27 cellular contexts compared by ENCODE assay signal in the genomic region with DNA sequence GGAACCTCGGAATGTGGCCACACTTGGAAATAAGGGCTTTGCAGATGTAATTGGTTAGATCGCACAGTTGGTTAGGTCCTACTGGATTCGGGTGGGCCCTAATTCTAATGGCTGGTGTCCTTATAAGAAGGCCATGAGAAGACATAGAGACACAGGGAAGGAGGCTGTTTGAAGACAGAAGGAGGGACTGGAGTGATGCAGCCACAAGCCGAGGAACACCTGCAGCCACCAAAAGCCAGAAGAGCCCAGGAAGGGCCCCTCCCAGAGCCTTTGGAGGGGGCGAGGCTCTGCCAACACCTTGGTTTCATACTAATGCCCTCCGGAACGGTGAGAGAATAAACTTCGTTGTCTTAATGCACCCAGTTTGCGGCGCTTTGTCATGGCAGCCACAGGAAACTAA. TPM values are rescaled to one million over a fixed set of nuclear protein-coding genes. Genes with fewer than 3 reads are reported as not detected.
DNase-seq lines count a peak whose midpoint lies in the region; ATAC-seq and TF ChIP-seq lines count a peak whose summit lies in the region.
"Had no signal": no experiment of that assay in that cellular context is flagged by ENCODE, and none has a peak within 500 bp of the region (broad histone marks: within the 10 kb centered on the region; RNA-seq: fewer than 3 reads in every experiment).

No MANE protein-coding gene starts in this region.

- in situ Hi-C loops in brain microvascular endothelial cell (cut with HindIII; ENCODE audit: low pct_ligation_motif_present, low sequenced_read_pairs): no loop called here

- H3K4me1 Mint-ChIP-seq in MCF 10A (ENCODE audit: insufficient read depth, unreplicated experiment) (peaks cover 28% of the 10 kb centered on the region), T-cell (peaks cover 0 to 3% (median 0%) of the 10 kb centered on the region in 3 donors)
- no peaks in the 10 kb centered on the region for H3K4me1 Mint-ChIP-seq in CD8-positive, alpha-beta memory T cell

- H3K27ac Mint-ChIP-seq in MCF 10A (ENCODE audit: low read depth, unreplicated experiment) (peak overlapping the region; percentile 86), T-cell (no peak overlapping the region)
- H3K27ac Mint-ChIP-seq in CD8-positive, alpha-beta memory T cell: no peak overlapping the region
- H3K27ac Mint-ChIP-seq: effector memory CD8-positive, alpha-beta T cell had no signal

- H3K27ac ChIP-seq in breast epithelium (no peak overlapping the region), brain microvascular endothelial cell (peak overlapping the region; percentile 88), upper lobe of right lung (no peak overlapping the region)
- no peak overlapping the region for H3K27ac ChIP-seq in CD8-positive, alpha-beta memory T cell (ENCODE audit: low read depth, low read length)
- H3K27ac ChIP-seq: esophagus muscularis mucosa, gastroesophageal sphincter, transverse colon had no signal

- H3K36me3 Mint-ChIP-seq in MCF 10A (ENCODE audit: insufficient read depth, unreplicated experiment): peaks cover 31% of the 10 kb centered on the region
- no peaks in the 10 kb centered on the region for H3K36me3 Mint-ChIP-seq in CD8-positive, alpha-beta memory T cell
- no peaks in the 10 kb centered on the region for H3K36me3 Mint-ChIP-seq in T-cell

- DNase-seq in MCF 10A (ENCODE audit: unreplicated experiment) (no peak), breast epithelium (ENCODE audit: low spot score in 2 of 2) (no peak), brain microvascular endothelial cell (no peak), islet precursor cell (peak; percentile 25), upper lobe of right lung (peak; percentile 20), DMS153 (lab: John Stamatoyannopoulos, UW) (no peak), T-cell (no peak)
- no peak for DNase-seq in CD8-positive, alpha-beta memory T cell
- DNase-seq: activated CD4-positive, alpha-beta T cell treated with anti-CD3 and anti-CD28 coated beads for 48 hours; activated naive CD4-positive, alpha-beta T cell treated with anti-CD3 and anti-CD28 coated beads, Interleukin-2, amount 50 U/mL, for 16 hours; amygdala; cortex of kidney; DMS79; effector memory CD8-positive, alpha-beta T cell; GDM1; KG1; left ventricle myocardium superior; midbrain; naive thymus-derived CD8-positive, alpha-beta T cell; NCI-H1436 treated with DMSO at 0.1 percent for 48 hours; nucleus accumbens; stimulated activated CD4-positive, alpha-beta T cell treated with anti-CD3 and anti-CD28 coated beads, Interleukin-2, amount 100 ng/mL, for 24 hours; transverse colon had no signal

- H3K4me3 ChIP-seq in breast epithelium (no peak overlapping the region), brain microvascular endothelial cell (ENCODE audit: low read depth, low read length) (no peak overlapping the region), upper lobe of right lung (no peak overlapping the region)
- no peak overlapping the region for H3K4me3 ChIP-seq in CD8-positive, alpha-beta memory T cell (ENCODE audit: low read length)
- H3K4me3 ChIP-seq: esophagus muscularis mucosa, gastroesophageal sphincter, HAP-1, transverse colon had no signal

- H3K4me1 ChIP-seq in breast epithelium (no peaks in the 10 kb centered on the region), upper lobe of right lung (no peaks in the 10 kb centered on the region)
- H3K4me1 ChIP-seq in CD8-positive, alpha-beta memory T cell (ENCODE audit: insufficient read depth, low read length): no peaks in the 10 kb centered on the region
- H3K4me1 ChIP-seq: esophagus muscularis mucosa, gastroesophageal sphincter, HAP-1, transverse colon had no signal

- intact Hi-C loops in MCF 10A (cut with micrococcal nuclease) (loop anchor here (1.0 to 2.0 kb wide), 2 partner anchors 29 to 46 kb away; no protein-coding TSS in a partner anchor), breast epithelium (cut with DNase I; ENCODE audit: low total_unique reads) (no loop called here), upper lobe of right lung (cut with DNase I) (no loop called here)

- H3K27me3 Mint-ChIP-seq in MCF 10A (ENCODE audit: insufficient read depth, unreplicated experiment): no peaks in the 10 kb centered on the region
- peaks cover 0 to 3% of the 10 kb centered on the region in 2 donors for H3K27me3 Mint-ChIP-seq in CD8-positive, alpha-beta memory T cell
- H3K27me3 Mint-ChIP-seq in T-cell: no peaks in the 10 kb centered on the region
- H3K27me3 Mint-ChIP-seq: effector memory CD8-positive, alpha-beta T cell had no signal

- TF ChIP-seq POLR2A in breast epithelium (IDR thresholded peaks at IDR 0.05): no peak

- no TSS peak for BruUV-seq in MCF 10A (replicated peaks; lab: Mats Ljungman, UMichigan)

- POLR2A ChIA-PET in MCF 10A (lab: Yijun Ruan, JAX): interaction anchor here (1.0 to 2.5 kb wide), 3 partner anchors 15 to 28 kb away, joined by 3 to 10 read pairs (median 3); no protein-coding TSS in a partner anchor
- POLR2A ChIA-PET in CD8-positive, alpha-beta memory T cell (lab: Charles Lee): no interaction called here
- POLR2A ChIA-PET in T-cell (lab: Charles Lee): no interaction called here

- H3K9me3 ChIP-seq in breast epithelium (no peaks in the 10 kb centered on the region), upper lobe of right lung (no peaks in the 10 kb centered on the region)
- no peaks in the 10 kb centered on the region for H3K9me3 ChIP-seq in CD8-positive, alpha-beta memory T cell (ENCODE audit: low read length)
- H3K9me3 ChIP-seq: HAP-1, transverse colon had no signal

- CTCF ChIA-PET in MCF 10A (lab: Yijun Ruan, JAX): interaction anchor here (0.5 to 2.7 kb wide), 4 partner anchors 28 to 299 kb away, joined by 3 to 14 read pairs (median 4); no protein-coding TSS in a partner anchor
- CTCF ChIA-PET in CD8-positive, alpha-beta memory T cell (lab: Charles Lee): no interaction called here
- CTCF ChIA-PET in T-cell (lab: Charles Lee): no interaction called here

- no peak overlapping the region for H3K4me3 Mint-ChIP-seq in MCF 10A (ENCODE audit: unreplicated experiment)
- H3K4me3 Mint-ChIP-seq in CD8-positive, alpha-beta memory T cell: no peak overlapping the region
- no peak overlapping the region for H3K4me3 Mint-ChIP-seq in T-cell
- H3K4me3 Mint-ChIP-seq: effector memory CD8-positive, alpha-beta T cell; naive thymus-derived CD8-positive, alpha-beta T cell had no signal

- ATAC-seq in upper lobe of right lung (no peak), T-cell (replicated peaks in 1 of 4) (no peak)
- ATAC-seq: effector memory CD8-positive, alpha-beta T cell; gastroesophageal sphincter; left ventricle myocardium superior; naive thymus-derived CD8-positive, alpha-beta T cell had no signal

- TF ChIP-seq CTCF in MCF 10A (IDR thresholded peaks at IDR 0.05; ENCODE audit: unreplicated experiment) (no peak), breast epithelium (IDR thresholded peaks at IDR 0.05) (no peak), brain microvascular endothelial cell (IDR thresholded peaks at IDR 0.05; ENCODE audit: low read depth, low read length, missing control alignments) (no peak), upper lobe of right lung (IDR thresholded peaks at IDR 0.05) (no peak)

- peaks cover 7% of the 10 kb centered on the region for H3K36me3 ChIP-seq in breast epithelium
- peaks cover 49% of the 10 kb centered on the region for H3K36me3 ChIP-seq in brain microvascular endothelial cell (replicated peaks)
- peaks cover 27% of the 10 kb centered on the region for H3K36me3 ChIP-seq in upper lobe of right lung
- H3K36me3 ChIP-seq in CD8-positive, alpha-beta memory T cell (ENCODE audit: insufficient read depth, low read length): no peaks in the 10 kb centered on the region
- H3K36me3 ChIP-seq: HAP-1, transverse colon had no signal

- no peaks in the 10 kb centered on the region for H3K9me3 Mint-ChIP-seq in MCF 10A (ENCODE audit: unreplicated experiment)
- H3K9me3 Mint-ChIP-seq in CD8-positive, alpha-beta memory T cell: peaks cover 0 to 6% (median 1%) of the 10 kb centered on the region in 5 donors
- no peaks in the 10 kb centered on the region for H3K9me3 Mint-ChIP-seq in T-cell
- H3K9me3 Mint-ChIP-seq: effector memory CD8-positive, alpha-beta T cell had no signal

- H3K27me3 ChIP-seq in breast epithelium: no peaks in the 10 kb centered on the region
- H3K27me3 ChIP-seq in brain microvascular endothelial cell (replicated peaks): no peaks in the 10 kb centered on the region
- H3K27me3 ChIP-seq in upper lobe of right lung: no peaks in the 10 kb centered on the region
- H3K27me3 ChIP-seq in CD8-positive, alpha-beta memory T cell (ENCODE audit: insufficient read depth, low read length, poor library complexity, severe bottlenecking): no peaks in the 10 kb centered on the region
- H3K27me3 ChIP-seq: esophagus muscularis mucosa, gastroesophageal sphincter, transverse colon had no signal

RNA-seq across cellular contexts. Expression of a gene that starts 47.0 kb away (rescaled TPM):
- total RNA-seq in MCF 10A (2022): 29.0 and 29.3 TPM in 2 replicates
- total RNA-seq in breast epithelium: 10 to 100 TPM; 20.0 to 27.5 (median 25.9) TPM
- total RNA-seq in upper lobe of right lung: 27.6 TPM
- total RNA-seq in CD8-positive, alpha-beta memory T cell: 1 to 10 TPM; 1.6 to 2.3 TPM
- 0.02 TPM for polyA plus RNA-seq in CD8-positive, alpha-beta memory T cell
- total RNA-seq in T-cell: 1 to 10 TPM in 4 of 5 donors, under 1 TPM in 1; 0.40 to 3.6 (median 1.6) TPM
- polyA plus RNA-seq: naive thymus-derived CD8-positive, alpha-beta T cell had no signal

RNA-seq across cellular contexts. Expression of a gene that starts 49.6 kb away (rescaled TPM):
- total RNA-seq in MCF 10A (2022) (5.5 and 6.0 TPM in 2 replicates), breast epithelium (10 to 100 TPM; 16.0 to 19.5 (median 17.7) TPM), upper lobe of right lung (6.3 TPM), T-cell (1 to 10 TPM; 1.1 to 2.9 (median 1.8) TPM)
- under 1 TPM; 0.84 to 0.92 TPM for total RNA-seq in CD8-positive, alpha-beta memory T cell
- polyA plus RNA-seq in CD8-positive, alpha-beta memory T cell: 1.3 TPM
- total RNA-seq: NCI-H460 had no signal

Comparison
In these comparisons a context has a peak if more than half of its experiments do, and no peak if none do; other contexts are left out.
1. DNase-seq: peak in islet precursor cell (single experiment) and upper lobe of right lung (single experiment); none in MCF 10A (single experiment), breast epithelium (0 of 2), brain microvascular endothelial cell (single experiment), CD8-positive, alpha-beta memory T cell (0 of 5), DMS153 (single experiment) and T-cell (0 of 34).